In the genomic region with DNA sequence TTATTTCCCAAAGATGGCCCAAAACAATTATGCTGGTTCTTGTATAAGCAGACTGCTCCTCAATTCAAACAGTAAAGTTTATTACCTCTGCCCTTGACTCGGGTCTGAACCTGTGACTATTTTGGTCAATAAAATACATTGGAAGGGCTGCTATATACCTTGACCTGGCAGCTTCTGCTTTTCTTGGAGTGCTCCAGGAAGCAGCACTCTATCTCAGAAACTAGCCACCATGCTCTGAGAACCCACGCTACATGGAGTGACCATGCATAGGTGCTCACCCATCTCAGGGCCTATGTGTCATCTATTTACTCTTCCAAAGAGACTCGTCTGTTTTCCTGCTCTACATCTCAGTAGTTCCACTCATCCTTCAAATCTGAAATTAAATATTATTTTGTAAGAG, we compare ENCODE assay signal across 27 cellular contexts.
"Had no signal": no experiment of that assay in that cellular context is flagged by ENCODE, and none has a peak within 500 bp of the region (broad histone marks: within the 10 kb centered on the region; RNA-seq: fewer than 3 reads in every experiment).

No MANE protein-coding gene starts in this region.

- H3K4me3 Mint-ChIP-seq: activated CD4-positive, alpha-beta memory T cell treated with anti-CD3 and anti-CD28 coated beads, Interleukin-2, amount 10 ng/mL, durations not matched to agents 7 days and 5 days; activated naive CD4-positive, alpha-beta T cell treated with anti-CD3 and anti-CD28 coated beads for 36 hours; activated naive CD8-positive, alpha-beta T cell; activated T-helper 17 cell treated with anti-CD3 and anti-CD28 coated beads, Interleukin-2, amount 50 U/mL, for 72 hours; T-helper 17 cell had no signal

- ATAC-seq: activated T-helper 17 cell treated with anti-CD3 and anti-CD28 coated beads, Interleukin-2, amount 50 U/mL, for 72 hours; T-helper 17 cell had no signal

- H3K4me1 Mint-ChIP-seq: activated CD4-positive, alpha-beta memory T cell treated with anti-CD3 and anti-CD28 coated beads, Interleukin-2, amount 10 ng/mL, durations not matched to agents 7 days and 5 days; activated T-helper 17 cell treated with anti-CD3 and anti-CD28 coated beads, Interleukin-2, amount 50 U/mL, for 72 hours had no signal

- H3K9me3 Mint-ChIP-seq: activated naive CD4-positive, alpha-beta T cell treated with anti-CD3 and anti-CD28 coated beads for 36 hours; activated T-helper 17 cell treated with anti-CD3 and anti-CD28 coated beads, Interleukin-2, amount 50 U/mL, for 72 hours had no signal

- H3K4me1 ChIP-seq: Peyer's patch had no signal

- H3K9me3 ChIP-seq: Peyer's patch, SJSA1 had no signal

- DNase-seq: activated CD4-positive, alpha-beta memory T cell treated with anti-CD3 and anti-CD28 coated beads, Interleukin-2, amount 10 ng/mL, durations not matched to agents 7 days and 5 days; activated CD4-positive, alpha-beta T cell treated with anti-CD3 and anti-CD28 coated beads, Interleukin-2, amount 50 U/mL, for 1 hour; activated CD4-positive, CD25-positive, alpha-beta regulatory T cell; activated gamma-delta T cell; activated naive CD4-positive, alpha-beta T cell treated with anti-CD3 and anti-CD28 coated beads for 36 hours; activated T-cell treated with anti-CD3 and anti-CD28 coated beads for 4 hours; activated T-cell treated with anti-CD3 and anti-CD28 coated beads, Interleukin-2, amount 50 U/mL, for 48 hours; amygdala; brain microvascular endothelial cell; central memory CD4-positive, alpha-beta T cell; MG63; MV-4-11; NCI-H1694; NCI-H2029; NCI-H2107; NCI-H2171 treated with DMSO at 0.1 percent for 48 hours; NCI-H526; NCI-H82; Peyer's patch; T-helper 17 cell; T-helper 9 cell had no signal

- H3K27ac Mint-ChIP-seq: activated CD4-positive, alpha-beta memory T cell treated with anti-CD3 and anti-CD28 coated beads, Interleukin-2, amount 10 ng/mL, durations not matched to agents 7 days and 5 days; activated naive CD4-positive, alpha-beta T cell treated with anti-CD3 and anti-CD28 coated beads for 36 hours; activated naive CD8-positive, alpha-beta T cell; activated T-helper 17 cell treated with anti-CD3 and anti-CD28 coated beads, Interleukin-2, amount 50 U/mL, for 72 hours; T-helper 17 cell had no signal

- H3K36me3 Mint-ChIP-seq: activated naive CD8-positive, alpha-beta T cell had no signal

- H3K27ac ChIP-seq: brain microvascular endothelial cell, KMS-11, Peyer's patch, RWPE1, SJSA1, VCaP had no signal

- H3K27me3 ChIP-seq: brain microvascular endothelial cell, MG63, Peyer's patch, SJSA1 had no signal

- H3K36me3 ChIP-seq: brain microvascular endothelial cell, MG63, Peyer's patch, SJSA1 had no signal

- H3K4me3 ChIP-seq: MG63, Peyer's patch, SJSA1 had no signal
